ENCODE assay signal across 1 cellular context in the genomic region with DNA sequence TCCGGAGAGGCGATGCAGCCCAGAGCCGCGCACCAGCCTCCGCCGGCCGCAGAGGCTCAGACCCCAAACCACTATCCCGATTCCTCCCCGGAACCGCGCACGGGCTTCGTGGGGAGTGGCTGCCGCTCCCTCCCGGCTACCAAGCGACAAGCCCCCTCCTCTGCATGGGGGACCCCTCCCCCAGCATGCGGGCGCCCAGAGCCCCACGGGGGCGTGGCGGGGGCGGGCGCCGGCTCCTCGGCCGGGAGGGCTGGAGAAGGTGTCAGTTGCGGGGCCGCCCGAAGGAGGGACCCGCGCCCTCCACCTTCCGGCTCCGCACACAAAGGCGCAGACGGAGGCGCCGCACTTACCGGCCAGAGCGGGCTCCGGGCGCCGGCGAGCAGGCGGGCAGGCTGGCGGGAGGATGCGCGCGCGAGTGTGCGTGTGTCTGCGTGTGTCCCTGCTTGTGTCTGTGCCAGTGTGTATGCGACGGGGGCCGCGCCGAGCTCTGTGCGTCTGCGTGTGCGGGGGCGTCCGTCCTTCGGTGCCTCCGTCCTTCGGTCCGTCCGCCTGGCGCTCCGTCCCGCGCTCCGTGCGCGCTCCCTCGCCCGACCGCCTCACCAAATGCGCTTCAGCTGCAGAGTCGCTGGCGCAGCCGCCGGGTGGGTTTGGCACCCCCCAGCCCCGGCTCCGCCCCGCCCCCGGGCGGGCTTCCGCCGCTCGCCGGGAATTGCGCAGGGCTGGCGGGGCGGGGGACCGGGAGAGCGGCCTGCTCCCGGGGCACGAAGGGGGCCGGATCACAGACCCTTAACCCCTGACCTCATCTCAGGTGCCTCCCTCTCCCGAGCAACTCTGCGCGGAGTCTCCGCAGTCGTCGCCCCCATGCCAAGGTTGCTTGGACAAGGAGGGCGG.
A peak's percentile ranks its signal among the peaks of the same experiment; 100 is the strongest.
TF ChIP-seq lines count a peak whose summit lies in the region.

A gene (minus strand): TSS at position 624 of the 891 bp plus-strand sequence. CDS start 19,840 bp downstream, outside the sequence.

TF ChIP-seq in HepG2, 621 proteins besides CTCF, POLR2A, EP300 and RAD21:
- peak; percentile 29; the same call in 1 of the 2 replicates for TF ChIP-seq EZH2 (conservative IDR thresholded peaks at IDR 0.05; ENCODE audit: low read depth, low read length)
- no peak for TF ChIP-seq FOXK1 (CRISPR knock-in tag; IDR thresholded peaks at IDR 0.05; ENCODE audit: borderline replicate concordance, low read depth)
